In the genomic region with DNA sequence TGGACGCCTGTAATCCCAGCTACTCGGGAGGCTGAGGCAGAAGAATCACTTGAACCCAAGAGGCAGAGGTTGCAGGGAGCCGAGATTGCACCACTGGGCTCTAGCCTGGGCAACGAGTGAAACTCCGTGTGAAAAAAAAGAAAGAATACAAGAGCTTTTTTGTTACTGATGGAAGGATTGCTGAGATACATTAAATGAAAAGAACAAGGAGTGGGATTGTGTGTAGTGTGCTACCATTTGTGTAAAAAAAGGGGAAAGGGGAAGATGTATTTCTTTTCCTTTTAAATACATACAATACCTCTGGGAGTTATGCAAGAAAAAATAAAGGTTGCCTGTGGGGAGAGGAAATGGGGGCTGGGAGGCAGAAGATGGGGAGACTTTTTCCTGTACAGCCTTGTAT, we compare ENCODE assay signal across 26 cellular contexts.
"Had no signal": no experiment of that assay in that cellular context is flagged by ENCODE, and none has a peak within 500 bp of the region (broad histone marks: within the 10 kb centered on the region; RNA-seq: fewer than 3 reads in every experiment).

No MANE protein-coding gene starts in this region.

- H3K27ac Mint-ChIP-seq: activated CD4-positive, alpha-beta T cell treated with anti-CD3 and anti-CD28 coated beads, Interleukin-2, amount 10 ng/mL, durations not matched to agents 24 days and 14 days; activated CD8-positive, alpha-beta T cell treated with anti-CD3 and anti-CD28 coated beads, Interleukin-2, amount 10 ng/mL, durations not matched to agents 7 days and 5 days; activated naive CD4-positive, alpha-beta T cell treated with anti-CD3 and anti-CD28 coated beads, Interleukin-2, amount 50 U/mL, for 24 hours; activated naive CD8-positive, alpha-beta T cell treated with anti-CD3 and anti-CD28 coated beads, Interleukin-2, amount 10 ng/mL, durations not matched to agents 7 days and 5 days; activated T-cell treated with anti-CD3 and anti-CD28 coated beads, Interleukin-2, amount 50 U/mL, for 24 hours; activated T-helper 2 cell treated with anti-CD3 and anti-CD28 coated beads, Interferon-gamma antibody, Interleukin-2, Interleukin-4, amounts not matched to agents 10 μg/mL and 5 μg/mL and 100 μg/mL, durations not matched to agents 14 hours and 24 hours and 36 hours; IgD-negative memory B cell had no signal

- H2AFZ ChIP-seq: PC-9 had no signal

- H3K4me2 ChIP-seq: PC-9 had no signal

- DNase-seq: activated CD4-positive, alpha-beta T cell treated with anti-CD3 and anti-CD28 coated beads, Interleukin-2, amount 10 ng/mL, durations not matched to agents 24 days and 14 days; activated CD4-positive, alpha-beta T cell treated with anti-CD3 and anti-CD28 coated beads, Interleukin-2, amount 50 U/mL, for 48 hours; activated CD8-positive, alpha-beta T cell treated with anti-CD3 and anti-CD28 coated beads, Interleukin-2, amount 10 ng/mL, durations not matched to agents 7 days and 5 days; activated gamma-delta T cell; activated naive CD4-positive, alpha-beta T cell treated with Interleukin-2 at 50 U/mL for 16 hours; activated naive CD8-positive, alpha-beta T cell treated with anti-CD3 and anti-CD28 coated beads, Interleukin-2, amount 10 ng/mL, durations not matched to agents 7 days and 5 days; activated T-cell treated with anti-CD3 and anti-CD28 coated beads, Interleukin-2, amount 50 U/mL, for 24 hours; amygdala; body of pancreas; KBM-7; NCI-H1105; NCI-H1417 treated with DMSO at 0.1 percent for 48 hours; NCI-H187 treated with DMSO at 0.1 percent for 48 hours; NCI-H2081 treated with DMSO at 0.1 percent for 48 hours; NCI-H345; NCI-H524 treated with DMSO at 0.1 percent for 48 hours; PC-9; SIG-M5; SW 1271; T1000; WERI-Rb-1 had no signal

- H3K27ac ChIP-seq: body of pancreas, breast epithelium, PC-9, RWPE1, WERI-Rb-1 had no signal

- H3K27me3 Mint-ChIP-seq: IgD-negative memory B cell had no signal

- H3K9me3 Mint-ChIP-seq: activated CD4-positive, alpha-beta T cell treated with anti-CD3 and anti-CD28 coated beads, Interleukin-2, amount 10 ng/mL, durations not matched to agents 24 days and 14 days; activated naive CD4-positive, alpha-beta T cell treated with anti-CD3 and anti-CD28 coated beads, Interleukin-2, amount 50 U/mL, for 24 hours; activated naive CD8-positive, alpha-beta T cell treated with anti-CD3 and anti-CD28 coated beads, Interleukin-2, amount 10 ng/mL, durations not matched to agents 7 days and 5 days; activated T-cell treated with anti-CD3 and anti-CD28 coated beads, Interleukin-2, amount 50 U/mL, for 24 hours; activated T-helper 2 cell treated with anti-CD3 and anti-CD28 coated beads, Interferon-gamma antibody, Interleukin-2, Interleukin-4, amounts not matched to agents 10 μg/mL and 5 μg/mL and 100 μg/mL, durations not matched to agents 14 hours and 24 hours and 36 hours; IgD-negative memory B cell had no signal

- ATAC-seq: activated CD8-positive, alpha-beta T cell treated with anti-CD3 and anti-CD28 coated beads, Interleukin-2, amount 10 ng/mL, durations not matched to agents 7 days and 5 days; body of pancreas had no signal

- H3K4me1 ChIP-seq: breast epithelium had no signal

- H3K27me3 ChIP-seq: body of pancreas, breast epithelium had no signal

- H3K9me3 ChIP-seq: body of pancreas, breast epithelium had no signal

- H3K36me3 Mint-ChIP-seq: activated naive CD8-positive, alpha-beta T cell treated with anti-CD3 and anti-CD28 coated beads, Interleukin-2, amount 10 ng/mL, durations not matched to agents 7 days and 5 days had no signal

- H3K4me3 ChIP-seq: body of pancreas, breast epithelium, PC-9 had no signal

- H3K4me3 Mint-ChIP-seq: activated CD4-positive, alpha-beta T cell treated with anti-CD3 and anti-CD28 coated beads, Interleukin-2, amount 10 ng/mL, durations not matched to agents 24 days and 14 days; activated CD8-positive, alpha-beta T cell treated with anti-CD3 and anti-CD28 coated beads, Interleukin-2, amount 10 ng/mL, durations not matched to agents 7 days and 5 days; activated naive CD4-positive, alpha-beta T cell treated with anti-CD3 and anti-CD28 coated beads, Interleukin-2, amount 50 U/mL, for 24 hours; activated naive CD8-positive, alpha-beta T cell treated with anti-CD3 and anti-CD28 coated beads, Interleukin-2, amount 10 ng/mL, durations not matched to agents 7 days and 5 days; activated T-cell treated with anti-CD3 and anti-CD28 coated beads, Interleukin-2, amount 50 U/mL, for 24 hours; IgD-negative memory B cell had no signal

- H3K36me3 ChIP-seq: breast epithelium had no signal
